ENCODE assay signal across 1 cellular context in genomic region chr3:152193673-152194267, GRCh38.
A peak's percentile ranks its signal among the peaks of the same experiment; 100 is the strongest.
TF ChIP-seq lines count a peak whose summit lies in the region.

No MANE protein-coding gene starts in this region.

TF ChIP-seq in K562, 482 proteins besides CTCF, POLR2A, EP300 and RAD21 (continued from another document):
- TF ChIP-seq AFF1 (IDR thresholded peaks at IDR 0.05; ENCODE audit: low read depth in 1 of 2, partially characterized antibody in 2 of 2) (peak in 1 of 2 experiments; percentile 37), ZNF717 (CRISPR knock-in tag; IDR thresholded peaks at IDR 0.05) (no peak), SAP30 (IDR thresholded peaks at IDR 0.05; ENCODE audit: borderline replicate concordance, insufficient read depth, low read depth, low read length, poor library complexity, severe bottlenecking) (peak; percentile 39), ZFP36 (IDR thresholded peaks at IDR 0.05; ENCODE audit: low read depth, low read length, partially characterized antibody) (no peak), HMBOX1 (IDR thresholded peaks at IDR 0.05) (peak; percentile 86), NFRKB (IDR thresholded peaks at IDR 0.05; ENCODE audit: low read depth) (peak; percentile 18; the same call in 1 of the 2 replicates), ZFP30 (CRISPR knock-in tag; IDR thresholded peaks at IDR 0.05; ENCODE audit: borderline replicate concordance) (no peak), ZBTB9 (CRISPR knock-in tag; IDR thresholded peaks at IDR 0.05) (no peak), NR1H2 (CRISPR knock-in tag; IDR thresholded peaks at IDR 0.05) (0 out of 2 replicates have a peak, but pooled peaks have one; percentile 30), DPF2 (IDR thresholded peaks at IDR 0.05) (0 out of 2 replicates have a peak, but pooled peaks have one; percentile 54), MAZ (CRISPR knock-in tag; conservative IDR thresholded peaks at IDR 0.05 in 1 of 2, IDR thresholded peaks at IDR 0.05 in 1 of 2) (peak in 1 of 2 experiments; percentile 21; a peak in 1 of 4 replicates), ZNF232 (CRISPR knock-in tag; IDR thresholded peaks at IDR 0.05) (no peak), RBBP5 (IDR thresholded peaks at IDR 0.05; ENCODE audit: borderline replicate concordance, insufficient read depth, low read length, poor library complexity, severe bottlenecking) (no peak), ELK3 (CRISPR knock-in tag; IDR thresholded peaks at IDR 0.05) (no peak), ARID2 (IDR thresholded peaks at IDR 0.05) (0 out of 2 replicates have a peak, but pooled peaks have one; percentile 8), SMARCA4 (IDR thresholded peaks at IDR 0.05) (0 out of 2 replicates have a peak, but pooled peaks have one; percentile 44), ZKSCAN8 (CRISPR knock-in tag; IDR thresholded peaks at IDR 0.05) (no peak), CBX2 (IDR thresholded peaks at IDR 0.05; ENCODE audit: insufficient read depth, low read length, poor library complexity, severe bottlenecking) (no peak), MLLT1 (IDR thresholded peaks at IDR 0.05) (peak in 1 of 2 experiments; percentile 46; a peak in 1 of 4 replicates), ZNF766 (CRISPR knock-in tag; conservative IDR thresholded peaks at IDR 0.05) (0 out of 2 replicates have a peak, but pooled peaks have one; percentile 28), ZC3H11A (IDR thresholded peaks at IDR 0.05; ENCODE audit: low read depth, low read length) (no peak), ZNF75A (CRISPR knock-in tag; IDR thresholded peaks at IDR 0.05) (no peak), KDM5B (IDR thresholded peaks at IDR 0.05; ENCODE audit: insufficient replicate concordance, low read depth, low read length) (peak; percentile 20)
